ENCODE assay signal across 1 cellular context in genomic region chrX:48927736-48928382, GRCh38.
TF ChIP-seq lines count a peak whose summit lies in the region.

No MANE protein-coding gene starts in this region.

TF ChIP-seq in endothelial cell of umbilical vein, 7 proteins besides CTCF, POLR2A, EP300 and RAD21:
- TF ChIP-seq JUN (IDR thresholded peaks at IDR 0.05; ENCODE audit: borderline replicate concordance, insufficient read depth, insufficient read length, low read depth) = no peak
- TF ChIP-seq GATA2 (IDR thresholded peaks at IDR 0.05; ENCODE audit: insufficient read depth, insufficient read length, low read depth, low read length) = no peak
- no peak for TF ChIP-seq FOS (IDR thresholded peaks at IDR 0.05; ENCODE audit: borderline replicate concordance, insufficient read depth, low read length)
